ENCODE assay signal across 7 cellular contexts in genomic region chr2:166565501-166565900, GRCh38.
"Had no signal": no experiment of that assay in that cellular context is flagged by ENCODE, and none has a peak within 500 bp of the region (broad histone marks: within the 10 kb centered on the region; RNA-seq: fewer than 3 reads in every experiment).

No MANE protein-coding gene starts in this region.

- H3K9ac ChIP-seq: KMS-11 had no signal

- DNase-seq: IMR-90, KBM-7, KG1 had no signal

- ATAC-seq: HepG2, K562 had no signal

- H3K4me2 ChIP-seq: KMS-11 had no signal

- H3K27ac ChIP-seq: HL-60, KMS-11 had no signal

- FAIRE-seq: K562 had no signal

- H3K4me3 ChIP-seq: K562 had no signal
